18 cellular contexts compared by ENCODE assay signal in genomic region chr2:85414761-85415498, GRCh38. TPM values are rescaled to one million over a fixed set of nuclear protein-coding genes. Genes with fewer than 3 reads are reported as not detected.
DNase-seq lines count a peak whose midpoint lies in the region; ATAC-seq and TF ChIP-seq lines count a peak whose summit lies in the region.
"Had no signal": no experiment of that assay in that cellular context is flagged by ENCODE, and none has a peak within 500 bp of the region (broad histone marks: within the 10 kb centered on the region; RNA-seq: fewer than 3 reads in every experiment).

No MANE protein-coding gene starts in this region.

- no peaks in the 10 kb centered on the region for H3K27me3 ChIP-seq in adrenal gland

- peaks cover 3% of the 10 kb centered on the region for H3K27me3 Mint-ChIP-seq in activated CD4-positive, alpha-beta T cell treated with anti-CD3 and anti-CD28 coated beads, Interleukin-2, amount 10 ng/mL, durations not matched to agents 24 days and 14 days
- peaks cover 7% of the 10 kb centered on the region for H3K27me3 Mint-ChIP-seq in activated T-helper 1 cell treated with anti-CD3 and anti-CD28 coated beads, Interleukin-12 subunit alpha, Interleukin-12 subunit beta, Interleukin-2, Interleukin-4 antibody, amounts not matched to agents 30 ng/mL and 10 ng/mL and 1 ng/mL, durations not matched to agents 14 hours and 24 hours and 36 hours (ENCODE audit: insufficient read depth)
- peaks cover 6% of the 10 kb centered on the region for H3K27me3 Mint-ChIP-seq in type B pancreatic cell

- ATAC-seq in GM18511 (IDR thresholded peaks at IDR 0.05; ENCODE audit: unreplicated experiment), result no peak
- ATAC-seq: heart right ventricle, left colon, sciatic nerve had no signal

- no peaks in the 10 kb centered on the region for H3K9me3 ChIP-seq in adrenal gland (replicated peaks in 1 of 3)
- H3K9me3 ChIP-seq: heart right ventricle had no signal

- H3K27ac Mint-ChIP-seq in activated CD4-positive, alpha-beta T cell treated with anti-CD3 and anti-CD28 coated beads, Interleukin-2, amount 10 ng/mL, durations not matched to agents 24 days and 14 days, result peak overlapping the region; percentile 44
- H3K27ac Mint-ChIP-seq in activated T-helper 1 cell treated with anti-CD3 and anti-CD28 coated beads, Interleukin-12 subunit alpha, Interleukin-12 subunit beta, Interleukin-2, Interleukin-4 antibody, amounts not matched to agents 30 ng/mL and 10 ng/mL and 1 ng/mL, durations not matched to agents 14 hours and 24 hours and 36 hours, result peak overlapping the region; percentile 55
- peak overlapping the region; percentile 30 for H3K27ac Mint-ChIP-seq in type B pancreatic cell

- H3K27ac ChIP-seq in adrenal gland, result no peak overlapping the region
- H3K27ac ChIP-seq: cardiac muscle cell, heart right ventricle had no signal

- H3K4me3 ChIP-seq in adrenal gland, result no peak overlapping the region
- H3K4me3 ChIP-seq: cardiac muscle cell had no signal

- intact Hi-C loops in activated CD4-positive, alpha-beta T cell treated with anti-CD3 and anti-CD28 coated beads, Interleukin-2, amount 10 ng/mL, durations not matched to agents 24 days and 14 days (cut with micrococcal nuclease), result loop anchor here (1.0 kb wide), 1 partner anchor 10 kb away; no protein-coding TSS in a partner anchor
- intact Hi-C loops in activated T-helper 1 cell treated with anti-CD3 and anti-CD28 coated beads, Interleukin-12 subunit alpha, Interleukin-12 subunit beta, Interleukin-2, Interleukin-4 antibody, amounts not matched to agents 30 ng/mL and 10 ng/mL and 1 ng/mL, durations not matched to agents 14 hours and 24 hours and 36 hours (cut with micrococcal nuclease), result loop anchor here (5.0 to 10.0 kb wide), 3 partner anchors 692 to 1030 kb away; partner anchors contain the start of genes IMMT, KDM3A, MRPL35 and POLR1A
- intact Hi-C loops in adrenal gland (cut with DNase I), result no loop called here

- H3K36me3 Mint-ChIP-seq in activated CD4-positive, alpha-beta T cell treated with anti-CD3 and anti-CD28 coated beads, Interleukin-2, amount 10 ng/mL, durations not matched to agents 24 days and 14 days (ENCODE audit: low read depth), result no peaks in the 10 kb centered on the region
- H3K36me3 Mint-ChIP-seq in activated T-helper 1 cell treated with anti-CD3 and anti-CD28 coated beads, Interleukin-12 subunit alpha, Interleukin-12 subunit beta, Interleukin-2, Interleukin-4 antibody, amounts not matched to agents 30 ng/mL and 10 ng/mL and 1 ng/mL, durations not matched to agents 14 hours and 24 hours and 36 hours (ENCODE audit: low read depth), result peaks cover 1% of the 10 kb centered on the region
- H3K36me3 Mint-ChIP-seq in type B pancreatic cell, result no peaks in the 10 kb centered on the region

- H3K4me3 Mint-ChIP-seq in activated CD4-positive, alpha-beta T cell treated with anti-CD3 and anti-CD28 coated beads, Interleukin-2, amount 10 ng/mL, durations not matched to agents 24 days and 14 days, result no peak overlapping the region
- H3K4me3 Mint-ChIP-seq in activated T-helper 1 cell treated with anti-CD3 and anti-CD28 coated beads, Interleukin-12 subunit alpha, Interleukin-12 subunit beta, Interleukin-2, Interleukin-4 antibody, amounts not matched to agents 30 ng/mL and 10 ng/mL and 1 ng/mL, durations not matched to agents 14 hours and 24 hours and 36 hours, result no peak overlapping the region
- H3K4me3 Mint-ChIP-seq in type B pancreatic cell, result peak overlapping the region; percentile 71

- WGBS in adrenal gland, 4 donors, result 78 to 93% (median 85%) methylated on average over 7 of the region's 7 CpGs

- H3K4me1 Mint-ChIP-seq in activated CD4-positive, alpha-beta T cell treated with anti-CD3 and anti-CD28 coated beads, Interleukin-2, amount 10 ng/mL, durations not matched to agents 24 days and 14 days, result peaks cover 50% of the 10 kb centered on the region
- peaks cover 52% of the 10 kb centered on the region for H3K4me1 Mint-ChIP-seq in activated T-helper 1 cell treated with anti-CD3 and anti-CD28 coated beads, Interleukin-12 subunit alpha, Interleukin-12 subunit beta, Interleukin-2, Interleukin-4 antibody, amounts not matched to agents 30 ng/mL and 10 ng/mL and 1 ng/mL, durations not matched to agents 14 hours and 24 hours and 36 hours (ENCODE audit: low read depth)
- H3K4me1 Mint-ChIP-seq in type B pancreatic cell (ENCODE audit: unreplicated experiment), result peaks cover 27% of the 10 kb centered on the region

- H3K4me1 ChIP-seq in adrenal gland (replicated peaks in 1 of 2), result peaks cover 0 to 18% of the 10 kb centered on the region in 2 donors

- no peaks in the 10 kb centered on the region for H3K36me3 ChIP-seq in adrenal gland (replicated peaks in 1 of 2)
- H3K36me3 ChIP-seq: cardiac muscle cell, heart right ventricle had no signal

- TF ChIP-seq POLR2A in adrenal gland (IDR thresholded peaks at IDR 0.05), result no peak

- DNase-seq in activated CD4-positive, alpha-beta T cell treated with anti-CD3 and anti-CD28 coated beads, Interleukin-2, amount 10 ng/mL, durations not matched to agents 24 days and 14 days, result no peak
- no peak for DNase-seq in activated CD4-positive, alpha-beta T cell treated with anti-CD3 and anti-CD28 coated beads for 1 hour
- no peak for DNase-seq in activated T-helper 1 cell treated with anti-CD3 and anti-CD28 coated beads, Interleukin-12 subunit alpha, Interleukin-12 subunit beta, Interleukin-2, Interleukin-4 antibody, amounts not matched to agents 30 ng/mL and 10 ng/mL and 1 ng/mL, durations not matched to agents 14 hours and 24 hours and 36 hours (ENCODE audit: low spot score)
- DNase-seq in medulla oblongata (ENCODE audit: extremely low spot score) (peak; percentile 69), type B pancreatic cell (ENCODE audit: extremely low spot score, unreplicated experiment) (no peak), cerebellum (ENCODE audit: low spot score) (no peak), adrenal gland (no peak)
- DNase-seq: heart right ventricle; Kasumi-1; left colon; NCI-H1930; NCI-H526; stimulated activated CD4-positive, alpha-beta T cell treated with anti-CD3 and anti-CD28 coated beads, Interleukin-4, amount 100 ng/mL, for 24 hours had no signal

- H3K9me3 Mint-ChIP-seq in activated CD4-positive, alpha-beta T cell treated with anti-CD3 and anti-CD28 coated beads, Interleukin-2, amount 10 ng/mL, durations not matched to agents 24 days and 14 days, result no peaks in the 10 kb centered on the region
- H3K9me3 Mint-ChIP-seq in activated T-helper 1 cell treated with anti-CD3 and anti-CD28 coated beads, Interleukin-12 subunit alpha, Interleukin-12 subunit beta, Interleukin-2, Interleukin-4 antibody, amounts not matched to agents 30 ng/mL and 10 ng/mL and 1 ng/mL, durations not matched to agents 14 hours and 24 hours and 36 hours, result no peaks in the 10 kb centered on the region
- no peaks in the 10 kb centered on the region for H3K9me3 Mint-ChIP-seq in type B pancreatic cell

- TF ChIP-seq CTCF in type B pancreatic cell (conservative IDR thresholded peaks at IDR 0.05), result no peak
- TF ChIP-seq CTCF in adrenal gland (IDR thresholded peaks at IDR 0.05), result no peak

RNA-seq across cellular contexts. Expression of gene SH2D6, which starts 3.6 kb away (rescaled TPM):
- 0.69 and 0.96 TPM in 2 replicates for total RNA-seq in activated CD4-positive, alpha-beta T cell treated with anti-CD3 and anti-CD28 coated beads, Interleukin-2, amount 10 ng/mL, durations not matched to agents 24 days and 14 days
- total RNA-seq in activated T-helper 1 cell treated with anti-CD3 and anti-CD28 coated beads, Interleukin-12 subunit alpha, Interleukin-12 subunit beta, Interleukin-2, Interleukin-4 antibody, amounts not matched to agents 30 ng/mL and 10 ng/mL and 1 ng/mL, durations not matched to agents 14 hours and 24 hours and 36 hours, result 0.34 and 0.70 TPM in 2 replicates
- total RNA-seq in type B pancreatic cell (ENCODE audit: low replicate concordance) (0.97 TPM in 1 of 2 replicates, not detected in the other), cerebellum (0.54 TPM), adrenal gland (1 to 10 TPM in 1 of 8 donors, under 1 TPM in 2, not detected in 5; 0.69 to 1.4 (median 0.74) TPM)
- polyA plus RNA-seq in adrenal gland, result 1 to 10 TPM in 2 of 3 donors, under 1 TPM in 1; 0.53 to 4.2 (median 1.3) TPM
- total RNA-seq: cardiac muscle cell had no signal
- polyA plus RNA-seq: cardiac muscle cell, endothelial cell of umbilical vein, neural cell had no signal

RNA-seq across cellular contexts. Expression of gene CAPG, which starts 4.8 kb away (rescaled TPM):
- total RNA-seq in activated CD4-positive, alpha-beta T cell treated with anti-CD3 and anti-CD28 coated beads, Interleukin-2, amount 10 ng/mL, durations not matched to agents 24 days and 14 days, result 51.6 and 63.6 TPM in 2 replicates
- 35.5 and 38.2 TPM in 2 replicates for total RNA-seq in activated T-helper 1 cell treated with anti-CD3 and anti-CD28 coated beads, Interleukin-12 subunit alpha, Interleukin-12 subunit beta, Interleukin-2, Interleukin-4 antibody, amounts not matched to agents 30 ng/mL and 10 ng/mL and 1 ng/mL, durations not matched to agents 14 hours and 24 hours and 36 hours
- total RNA-seq in type B pancreatic cell (ENCODE audit: low replicate concordance) (61.1 and 195 TPM in 2 replicates), cerebellum (6.3 TPM), adrenal gland (100 to 1,000 TPM in 1 of 8 donors, 10 to 100 TPM in 7; 17.5 to 104 (median 41.4) TPM)
- polyA plus RNA-seq in adrenal gland, result 100 to 1,000 TPM in 1 of 3 donors, 10 to 100 TPM in 2; 13.8 to 192 (median 71.2) TPM
- polyA plus RNA-seq: neural cell had no signal

Comparison
In these comparisons a context has a peak if more than half of its experiments do, and no peak if none do; other contexts are left out.
1. intact Hi-C loops: an anchor here in activated CD4-positive, alpha-beta T cell treated with anti-CD3 and anti-CD28 coated beads, Interleukin-2, amount 10 ng/mL, durations not matched to agents 24 days and 14 days (1.0 kb wide) and activated T-helper 1 cell treated with anti-CD3 and anti-CD28 coated beads, Interleukin-12 subunit alpha, Interleukin-12 subunit beta, Interleukin-2, Interleukin-4 antibody, amounts not matched to agents 30 ng/mL and 10 ng/mL and 1 ng/mL, durations not matched to agents 14 hours and 24 hours and 36 hours (5.0 to 10.0 kb wide); none called in adrenal gland.